In the genomic region with DNA sequence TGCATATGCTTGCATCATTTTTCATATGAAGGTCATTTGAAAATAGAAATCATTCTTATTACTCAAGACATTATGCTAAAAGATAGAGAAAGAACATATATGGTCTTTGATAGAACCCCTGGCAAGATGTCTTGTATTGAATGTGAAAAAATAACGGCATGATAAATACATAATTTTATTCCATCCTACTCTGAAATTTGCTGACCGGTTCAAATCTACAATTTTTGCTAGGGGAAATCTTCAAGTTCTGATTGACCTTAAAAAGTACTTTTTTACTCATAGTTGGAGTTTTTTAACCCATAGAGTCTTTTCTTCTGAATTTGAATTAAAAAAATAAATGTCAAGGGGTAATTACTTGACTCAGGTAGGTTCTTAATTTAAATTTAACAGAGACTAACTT, we compare ENCODE assay signal across 8 cellular contexts.
"Had no signal": no experiment of that assay in that cellular context is flagged by ENCODE, and none has a peak within 500 bp of the region (broad histone marks: within the 10 kb centered on the region; RNA-seq: fewer than 3 reads in every experiment).

No MANE protein-coding gene starts in this region.

- ATAC-seq: GM12878 had no signal

- H3K4me3 ChIP-seq: GM12878 had no signal

- DNase-seq: GDM1, GF-D8 had no signal

- FAIRE-seq: G401.6, GM12878, GM12891, GM12892, GM18507, GM19239 had no signal
